In genomic region chr17:17590141-17590735, GRCh38 we compare ENCODE assay signal across 8 cellular contexts. TPM values are rescaled to one million over a fixed set of nuclear protein-coding genes. Genes with fewer than 3 reads are reported as not detected.
DNase-seq lines count a peak whose midpoint lies in the region; ATAC-seq, FAIRE-seq and TF ChIP-seq lines count a peak whose summit lies in the region.
"Had no signal": no experiment of that assay in that cellular context is flagged by ENCODE, and none has a peak within 500 bp of the region (broad histone marks: within the 10 kb centered on the region; RNA-seq: fewer than 3 reads in every experiment).

No MANE protein-coding gene starts in this region.

- no peak for TF ChIP-seq POLR2A in esophagus muscularis mucosa (IDR thresholded peaks at IDR 0.05; ENCODE audit: low read depth)

- H3K9me3 ChIP-seq in RWPE2 (ENCODE audit: severe bottlenecking) (no peaks in the 10 kb centered on the region), esophagus muscularis mucosa (no peaks in the 10 kb centered on the region), skeletal muscle satellite cell (replicated peaks; ENCODE audit: low read length) (no peaks in the 10 kb centered on the region)

- TF ChIP-seq CTCF in RWPE2 (IDR thresholded peaks at IDR 0.05; ENCODE audit: poor library complexity, severe bottlenecking), result no peak
- TF ChIP-seq CTCF in esophagus muscularis mucosa (IDR thresholded peaks at IDR 0.05), result no peak
- TF ChIP-seq CTCF in omental fat pad (IDR thresholded peaks at IDR 0.05), result no peak

- in situ Hi-C loops in KBM-7 (cut with MboI; ENCODE audit: low pct_unique_long_range_greater_than_20kb, low sequenced_read_pairs), result no loop called here

- TF ChIP-seq EP300 in esophagus muscularis mucosa (IDR thresholded peaks at IDR 0.05), result no peak

- ATAC-seq in RWPE2 (ENCODE audit: low read depth) (no peak), omental fat pad (ENCODE audit: low FRiP score) (no peak)

- H3K27ac ChIP-seq in RWPE2 (ENCODE audit: poor library complexity, severe bottlenecking) (peak overlapping the region; percentile 62), esophagus muscularis mucosa (replicated peaks in 1 of 4) (peak overlapping the region; percentile 81 to 92 (median 88))

- intact Hi-C loops in esophagus muscularis mucosa (cut with DNase I), result loop anchor here (5.0 kb wide), 1 partner anchor 98 kb away; no protein-coding TSS in a partner anchor

- peak overlapping the region; percentile 90 for H3K9ac ChIP-seq in skeletal muscle satellite cell (ENCODE audit: low read depth, low read length)

- H3K36me3 ChIP-seq in RWPE2 (ENCODE audit: low read depth) (no peaks in the 10 kb centered on the region), esophagus muscularis mucosa (no peaks in the 10 kb centered on the region), skeletal muscle satellite cell (ENCODE audit: insufficient read depth, low read length) (no peaks in the 10 kb centered on the region)

- 62% methylated on average over 11 of the region's 11 CpGs for WGBS in esophagus muscularis mucosa

- H3K4me1 ChIP-seq in RWPE2 (ENCODE audit: insufficient read depth, poor library complexity, severe bottlenecking) (peaks cover 7% of the 10 kb centered on the region), esophagus muscularis mucosa (peaks cover 20 to 32% (median 23%) of the 10 kb centered on the region in 4 donors), skeletal muscle satellite cell (ENCODE audit: control insufficient read depth, insufficient read depth, low read length) (peaks cover 16% of the 10 kb centered on the region)

- H3K27me3 ChIP-seq in RWPE2 (ENCODE audit: insufficient read depth, poor library complexity, severe bottlenecking) (no peaks in the 10 kb centered on the region), esophagus muscularis mucosa (no peaks in the 10 kb centered on the region), skeletal muscle satellite cell (ENCODE audit: control insufficient read depth, insufficient read depth, low read length) (no peaks in the 10 kb centered on the region)

- H3K4me2 ChIP-seq in skeletal muscle satellite cell (ENCODE audit: low read length), result peak overlapping the region; percentile 99

- DNase-seq in GM19239 (ENCODE audit: insufficient read length, low spot score), result no peak
- DNase-seq in RWPE2 (ENCODE audit: low spot score), result no peak
- no peak for DNase-seq in esophagus muscularis mucosa (ENCODE audit: extremely low spot score)
- no peak for DNase-seq in NCI-H446 treated with DMSO at 0.1 percent for 48 hours (lab: John Stamatoyannopoulos, UW)
- DNase-seq in KBM-7, result no peak
- no peak for DNase-seq in omental fat pad (ENCODE audit: low spot score)

- peak overlapping the region; percentile 80 for H3K4me3 ChIP-seq in RWPE2 (ENCODE audit: severe bottlenecking)
- peak overlapping the region; percentile 76 to 98 (median 83) for H3K4me3 ChIP-seq in esophagus muscularis mucosa
- peak overlapping the region; percentile 94 for H3K4me3 ChIP-seq in skeletal muscle satellite cell (ENCODE audit: low read length)

- peak; percentile 44 for FAIRE-seq in GM19239 (lab: Jason Lieb, UNC)
- FAIRE-seq: colon had no signal

RNA-seq across cellular contexts. Expression of gene PEMT, which starts 1.3 kb away (rescaled TPM):
- total RNA-seq in esophagus muscularis mucosa, result 10 to 100 TPM; 17.7 to 24.8 (median 20.6) TPM
- total RNA-seq in skeletal muscle satellite cell (2012; rRNA removed), result 38.8 and 54.2 TPM in 2 replicates
- 100 to 1,000 TPM in 1 of 4 donors, 10 to 100 TPM in 3; 32.2 to 181 (median 57.1) TPM for total RNA-seq in omental fat pad
